Comparison of ENCODE assay signal across 1 cellular context in genomic region chrX:21374163-21374993, GRCh38.
TF ChIP-seq lines count a peak whose summit lies in the region.

TSS of gene CNKSR2 (plus strand) at chrX:21374418. CDS start at chrX:21374898, 480 bp downstream.

TF ChIP-seq in A549, 52 proteins besides CTCF, POLR2A, EP300 and RAD21 (continued from another document):
- TF ChIP-seq BCL3 (IDR thresholded peaks at IDR 0.05) (no peak), TFCP2L1 (CRISPR knock-in tag; IDR thresholded peaks at IDR 0.05) (no peak), ZC3H11A (IDR thresholded peaks at IDR 0.05) (no peak), ELK1 (IDR thresholded peaks at IDR 0.05; ENCODE audit: low read depth, low read length) (no peak), ZSCAN20 (CRISPR knock-in tag; IDR thresholded peaks at IDR 0.05) (no peak), RFX5 (IDR thresholded peaks at IDR 0.05) (no peak), ESRRA (IDR thresholded peaks at IDR 0.05; ENCODE audit: borderline replicate concordance, low read length) (no peak), CBX2 (IDR thresholded peaks at IDR 0.05; ENCODE audit: borderline replicate concordance, low read depth) (no peak), JUNB (IDR thresholded peaks at IDR 0.05) (no peak), NPAS2 (CRISPR knock-in tag; IDR thresholded peaks at IDR 0.05; ENCODE audit: borderline replicate concordance) (0 out of 2 replicates have a peak, but pooled peaks have one; percentile 25), HOXB13 (CRISPR knock-in tag; IDR thresholded peaks at IDR 0.05; ENCODE audit: low read depth) (0 out of 2 replicates have a peak, but pooled peaks have one; percentile 29), SREBF2 (IDR thresholded peaks at IDR 0.05) (no peak), HMGXB4 (CRISPR knock-in tag; IDR thresholded peaks at IDR 0.05; ENCODE audit: borderline replicate concordance) (no peak), KDM5A (IDR thresholded peaks at IDR 0.05) (no peak), FOSB (CRISPR knock-in tag; IDR thresholded peaks at IDR 0.05) (no peak), CHD4 (IDR thresholded peaks at IDR 0.05; ENCODE audit: borderline replicate concordance) (no peak), RNF2 (IDR thresholded peaks at IDR 0.05; ENCODE audit: borderline replicate concordance, low read depth) (no peak), MAZ (IDR thresholded peaks at IDR 0.05; ENCODE audit: borderline replicate concordance, low read depth, low read length) (no peak), NR3C1 (IDR thresholded peaks at IDR 0.05) (no peak), E2F6 (IDR thresholded peaks at IDR 0.05; ENCODE audit: borderline replicate concordance, low read depth) (peak; percentile 95), JUN (IDR thresholded peaks at IDR 0.05) (no peak; a peak in 1 of 5 replicates), POLR2AphosphoS2 (conservative IDR thresholded peaks at IDR 0.05; ENCODE audit: low read length) (no peak), HOXB5 (CRISPR knock-in tag; IDR thresholded peaks at IDR 0.05) (no peak), MAX (IDR thresholded peaks at IDR 0.05) (peak; percentile 75), HOXA7 (CRISPR knock-in tag; IDR thresholded peaks at IDR 0.05) (no peak)
